Comparison of ENCODE assay signal across 8 cellular contexts in genomic region chr19:16076154-16076957, GRCh38. TPM values are rescaled to one million over a fixed set of nuclear protein-coding genes. Genes with fewer than 3 reads are reported as not detected.
DNase-seq lines count a peak whose midpoint lies in the region; ATAC-seq, FAIRE-seq and TF ChIP-seq lines count a peak whose summit lies in the region.

Gene TPM4, plus strand, starts transcription at chr19:16076495. Its CDS starts 71 bp downstream, at chr19:16076566.

- under 1% methylated on average over 99 of the region's 101 CpGs for WGBS in right cardiac atrium

- no peaks in the 10 kb centered on the region for H3K27me3 ChIP-seq in right cardiac atrium (ENCODE audit: control insufficient read depth, insufficient read depth)

- DNase-seq in Daoy (ENCODE audit: low read depth), result peak; percentile 97
- no peak for DNase-seq in LNCaP clone FGC (ENCODE audit: low read depth)
- DNase-seq in T-helper 2 cell, result peak; percentile 63 to 93 (median 82)
- peak; percentile 95 to 97 (median 97) for DNase-seq in right cardiac atrium
- DNase-seq in pulmonary artery endothelial cell (ENCODE audit: low read depth, low spot score), result peak; percentile 68
- peak; percentile 82 for DNase-seq in urothelium cell line (ENCODE audit: low spot score)

- TF ChIP-seq CTCF in LNCaP clone FGC (IDR thresholded peaks at IDR 0.05; ENCODE audit: control insufficient read depth, extremely low read depth, insufficient read depth), result no peak

- peaks cover 4% of the 10 kb centered on the region for H3K4me1 ChIP-seq in right cardiac atrium (ENCODE audit: control insufficient read depth, insufficient read depth, low read length)

- intact Hi-C loops in right cardiac atrium (cut with DNase I), result no loop called here

- H3K9me3 ChIP-seq in right cardiac atrium (ENCODE audit: control insufficient read depth, low read length), result no peaks in the 10 kb centered on the region

- ATAC-seq in GM21619 (IDR thresholded peaks at IDR 0.05; ENCODE audit: unreplicated experiment), result peak; percentile 54
- ATAC-seq in right cardiac atrium, result peak; percentile 88 to 94

- H3K27ac ChIP-seq in angular gyrus (ENCODE audit: low read depth, low read length) (peak within 1 kb of the TSS; percentile 96), right cardiac atrium (ENCODE audit: low read length) (peak within 1 kb of the TSS; percentile 94)

- FAIRE-seq in urothelium cell line (lab: Jason Lieb, UNC), result no peak

- H3K4me3 ChIP-seq in LNCaP clone FGC (ENCODE audit: low read depth, low read length), result peak within 1 kb of the TSS; percentile 58
- H3K4me3 ChIP-seq in right cardiac atrium (ENCODE audit: low read length), result peak within 1 kb of the TSS; percentile 94

RNA-seq across cellular contexts. Expression of gene TPM4, which starts in this region (rescaled TPM):
- 1,303 and 1,358 TPM in 2 replicates for total RNA-seq in Daoy (2014; rRNA removed; shearing (Covaris generic))
- total RNA-seq in right cardiac atrium, result 100 to 1,000 TPM in 3 of 4 donors, 10 to 100 TPM in 1; 87.7 to 226 (median 130) TPM
- polyA plus RNA-seq in right cardiac atrium, result 137 TPM
- total RNA-seq in pulmonary artery endothelial cell, result 788 and 800 TPM in 2 replicates
